17 cellular contexts compared by ENCODE assay signal in the genomic region with DNA sequence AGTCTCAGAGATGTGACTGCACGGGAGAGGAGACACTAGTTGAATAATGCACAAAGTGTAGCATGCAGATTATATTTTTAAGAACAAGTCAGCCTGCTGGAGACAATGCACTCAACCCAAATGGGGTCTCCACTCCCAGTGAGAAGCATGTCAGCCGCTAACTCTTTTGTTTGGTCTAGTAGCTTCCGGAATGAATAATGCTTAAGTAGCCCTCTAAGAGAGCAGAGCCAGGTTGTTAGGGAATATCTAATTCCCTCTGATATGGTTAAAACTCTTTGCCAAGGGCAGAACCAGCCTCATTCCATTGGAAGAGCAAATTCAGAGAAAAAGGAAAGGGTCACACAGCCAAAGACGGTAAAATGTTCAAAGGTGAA.
DNase-seq lines count a peak whose midpoint lies in the region; ATAC-seq and TF ChIP-seq lines count a peak whose summit lies in the region.
"Had no signal": no experiment of that assay in that cellular context is flagged by ENCODE, and none has a peak within 500 bp of the region (broad histone marks: within the 10 kb centered on the region; RNA-seq: fewer than 3 reads in every experiment).

No MANE protein-coding gene starts in this region.

- peaks cover 93% of the 10 kb centered on the region for H3K36me3 Mint-ChIP-seq in T-helper 2 cell treated with Interferon-gamma antibody and Interleukin-4, amounts not matched to agents 5 μg/mL and 100 μg/mL, for 36 hours (ENCODE audit: low read depth)
- H3K36me3 Mint-ChIP-seq in activated CD8-positive, alpha-beta T cell treated with anti-CD3 and anti-CD28 coated beads for 36 hours (ENCODE audit: low read depth), result peaks cover 94% of the 10 kb centered on the region
- H3K36me3 Mint-ChIP-seq in naive B cell, result peaks cover 0 to 6% of the 10 kb centered on the region in 2 donors
- H3K36me3 Mint-ChIP-seq: WTC11 had no signal

- H3K9me3 Mint-ChIP-seq in T-helper 2 cell treated with Interferon-gamma antibody and Interleukin-4, amounts not matched to agents 5 μg/mL and 100 μg/mL, for 36 hours, result no peaks in the 10 kb centered on the region
- no peaks in the 10 kb centered on the region for H3K9me3 Mint-ChIP-seq in activated CD8-positive, alpha-beta T cell treated with anti-CD3 and anti-CD28 coated beads for 36 hours
- H3K9me3 Mint-ChIP-seq in naive B cell, result no peaks in the 10 kb centered on the region
- H3K9me3 Mint-ChIP-seq: WTC11 had no signal

- H3K27me3 ChIP-seq in GM06990 (replicated peaks; ENCODE audit: control insufficient read depth, insufficient read depth, low read length), result no peaks in the 10 kb centered on the region
- H3K27me3 ChIP-seq: body of pancreas had no signal

- H3K4me3 Mint-ChIP-seq in T-helper 2 cell treated with Interferon-gamma antibody and Interleukin-4, amounts not matched to agents 5 μg/mL and 100 μg/mL, for 36 hours, result peak overlapping the region; percentile 91
- H3K4me3 Mint-ChIP-seq in activated CD8-positive, alpha-beta T cell treated with anti-CD3 and anti-CD28 coated beads for 36 hours, result peak overlapping the region; percentile 79
- peak overlapping the region in 2 of 8 donors; percentile 1 to 46 for H3K4me3 Mint-ChIP-seq in naive B cell
- H3K4me3 Mint-ChIP-seq: WTC11 had no signal

- H3K4me1 Mint-ChIP-seq in T-helper 2 cell treated with Interferon-gamma antibody and Interleukin-4, amounts not matched to agents 5 μg/mL and 100 μg/mL, for 36 hours (ENCODE audit: low read depth), result peaks cover 80% of the 10 kb centered on the region
- peaks cover 30% of the 10 kb centered on the region for H3K4me1 Mint-ChIP-seq in activated CD8-positive, alpha-beta T cell treated with anti-CD3 and anti-CD28 coated beads for 36 hours (ENCODE audit: low read depth)
- peaks cover 49 to 68% (median 63%) of the 10 kb centered on the region in 3 donors for H3K4me1 Mint-ChIP-seq in naive B cell

- DNase-seq in T-helper 2 cell treated with Interferon-gamma antibody and Interleukin-4, amounts not matched to agents 5 μg/mL and 100 μg/mL, for 36 hours (ENCODE audit: low spot score), result no peak
- DNase-seq in T-helper 2 cell (no peak), GM06990 (ENCODE audit: extremely low read depth, insufficient read length) (no peak), naive B cell (no peak), Kasumi-1 (lab: John Stamatoyannopoulos, UW) (no peak), H4 (ENCODE audit: low spot score) (no peak)
- DNase-seq in activated CD8-positive, alpha-beta T cell treated with anti-CD3 and anti-CD28 coated beads for 36 hours, result no peak
- no peak for DNase-seq in stimulated activated CD8-positive, alpha-beta memory T cell treated with anti-CD3 and anti-CD28 coated beads, Interleukin-4, amount 100 ng/mL, for 48 hours
- DNase-seq: body of pancreas; dorsolateral prefrontal cortex; hippocampal formation; NCI-H146; NCI-H524 treated with DMSO at 0.1 percent for 48 hours; stimulated activated CD4-positive, alpha-beta T cell treated with anti-CD3 and anti-CD28 coated beads, Interleukin-15, amount 100 ng/mL, for 24 hours; SW 1271 had no signal

- POLR2A ChIA-PET in activated CD8-positive, alpha-beta T cell treated with anti-CD3 and anti-CD28 coated beads for 36 hours (lab: Charles Lee), result interaction anchor here (0.8 to 33.3 kb wide), 12 partner anchors 3 to 659 kb away, joined by 3 to 1006 read pairs (median 22); partner anchors contain the start of gene RBM23

- peaks cover 1% of the 10 kb centered on the region for H3K36me3 ChIP-seq in GM06990 (ENCODE audit: control insufficient read depth, insufficient read depth, low read length)
- H3K36me3 ChIP-seq: thoracic aorta had no signal

- intact Hi-C loops in activated CD8-positive, alpha-beta T cell treated with anti-CD3 and anti-CD28 coated beads for 36 hours (cut with micrococcal nuclease), result no loop called here

- CTCF ChIA-PET in activated CD8-positive, alpha-beta T cell treated with anti-CD3 and anti-CD28 coated beads for 36 hours (lab: Charles Lee), result interaction anchor here (0.7 to 2.0 kb wide), 8 partner anchors 13 to 591 kb away, joined by 3 to 6 read pairs (median 4); no protein-coding TSS in a partner anchor

- peak overlapping the region; percentile 61 for H3K4me3 ChIP-seq in GM06990 (replicated peaks; ENCODE audit: low read depth, low read length)
- H3K4me3 ChIP-seq: body of pancreas, dorsolateral prefrontal cortex, thoracic aorta had no signal

- no peak for TF ChIP-seq CTCF in GM06990 (IDR thresholded peaks at IDR 0.05; ENCODE audit: insufficient read depth, low read length, poor library complexity, severe bottlenecking)
- TF ChIP-seq CTCF in activated CD8-positive, alpha-beta T cell treated with anti-CD3 and anti-CD28 coated beads for 36 hours (IDR thresholded peaks at IDR 0.05), result no peak

- no peak for ATAC-seq in activated CD8-positive, alpha-beta T cell treated with anti-CD3 and anti-CD28 coated beads for 36 hours
- no peak for ATAC-seq in naive B cell (ENCODE audit: low read depth in 2 of 2)
- ATAC-seq: body of pancreas, WTC11 had no signal

- no peaks in the 10 kb centered on the region for H3K27me3 Mint-ChIP-seq in T-helper 2 cell treated with Interferon-gamma antibody and Interleukin-4, amounts not matched to agents 5 μg/mL and 100 μg/mL, for 36 hours (ENCODE audit: low read depth)
- no peaks in the 10 kb centered on the region for H3K27me3 Mint-ChIP-seq in activated CD8-positive, alpha-beta T cell treated with anti-CD3 and anti-CD28 coated beads for 36 hours
- H3K27me3 Mint-ChIP-seq in naive B cell, result no peaks in the 10 kb centered on the region

- H3K27ac Mint-ChIP-seq in T-helper 2 cell treated with Interferon-gamma antibody and Interleukin-4, amounts not matched to agents 5 μg/mL and 100 μg/mL, for 36 hours, result peak overlapping the region; percentile 95
- H3K27ac Mint-ChIP-seq in activated CD8-positive, alpha-beta T cell treated with anti-CD3 and anti-CD28 coated beads for 36 hours, result peak overlapping the region; percentile 96
- peak overlapping the region in 4 of 6 donors; percentile 0 to 77 (median 45) for H3K27ac Mint-ChIP-seq in naive B cell
- H3K27ac Mint-ChIP-seq: WTC11 had no signal

Comparison
In these comparisons a context has a peak if more than half of its experiments do, and no peak if none do; other contexts are left out.
1. H3K27ac Mint-ChIP-seq: peak in every context shown above with its lines; median percentile 96 in activated CD8-positive, alpha-beta T cell treated with anti-CD3 and anti-CD28 coated beads for 36 hours; 95 in T-helper 2 cell treated with Interferon-gamma antibody and Interleukin-4, amounts not matched to agents 5 μg/mL and 100 μg/mL, for 36 hours; 45 in naive B cell.